In genomic region chr12:105721051-105721825, GRCh38 we compare ENCODE assay signal across 10 cellular contexts.
DNase-seq lines count a peak whose midpoint lies in the region; ATAC-seq, FAIRE-seq and TF ChIP-seq lines count a peak whose summit lies in the region.
"Had no signal": no experiment of that assay in that cellular context is flagged by ENCODE, and none has a peak within 500 bp of the region (broad histone marks: within the 10 kb centered on the region; RNA-seq: fewer than 3 reads in every experiment).

No MANE protein-coding gene starts in this region.

- TF ChIP-seq RAD21 in GM12878 (IDR thresholded peaks at IDR 0.05; ENCODE audit: insufficient read depth, low read depth, low read length) = no peak

- H3K4me1 ChIP-seq in HEK293 (ENCODE audit: control insufficient read depth, insufficient read depth, low read length) = no peaks in the 10 kb centered on the region
- peaks cover 17% of the 10 kb centered on the region for H3K4me1 ChIP-seq in MM.1S (ENCODE audit: low read length)
- H3K4me1 ChIP-seq in GM12878 (ENCODE audit: control insufficient read depth, insufficient read depth, low read length) = peaks cover 7% of the 10 kb centered on the region; the same call in 1 of the 2 replicates

- TF ChIP-seq CTCF in HEK293 (tag by site-specific recombination; IDR thresholded peaks at IDR 0.05) (no peak), MM.1S (IDR thresholded peaks at IDR 0.05; ENCODE audit: low read length) (no peak), GM12878 (IDR thresholded peaks at IDR 0.05 in 2 of 3, conservative IDR thresholded peaks at IDR 0.05 in 1 of 3; ENCODE audit: control insufficient read depth in 2 of 3, extremely low read depth in 1 of 3, insufficient read depth in 1 of 3, low read depth in 3 of 3, low read length in 3 of 3) (no peak), coronary artery (IDR thresholded peaks at IDR 0.05) (no peak)

- H3K9me3 ChIP-seq in HEK293 (ENCODE audit: control insufficient read depth, insufficient read depth, low read depth, low read length) (no peaks in the 10 kb centered on the region), MM.1S (replicated peaks; ENCODE audit: insufficient read depth, low read length) (no peaks in the 10 kb centered on the region), GM12878 (replicated peaks; ENCODE audit: control insufficient read depth, insufficient read depth, low read length) (no peaks in the 10 kb centered on the region)

- H4K20me1 ChIP-seq in MM.1S (ENCODE audit: insufficient read depth, low read length) (no peaks in the 10 kb centered on the region), GM12878 (ENCODE audit: control insufficient read depth, insufficient read depth) (no peaks in the 10 kb centered on the region)

- RAD21 ChIA-PET in GM12878 (lab: Charles Lee; ENCODE audit: unreplicated experiment) = no interaction called here

- intact Hi-C loops in GM12878 (cut with micrococcal nuclease; ENCODE audit: unreplicated experiment) = loop anchor here (1.0 kb wide), 2 partner anchors 44 to 352 kb away; no protein-coding TSS in a partner anchor

- no TSS peak for BruUV-seq in GM12878 (replicated peaks; lab: Mats Ljungman, UMichigan)

- ATAC-seq in GM18858 (IDR thresholded peaks at IDR 0.05; ENCODE audit: unreplicated experiment) (peak; percentile 65), GM12878 (peak; percentile 80), GM19324 (IDR thresholded peaks at IDR 0.05; ENCODE audit: low FRiP score, unreplicated experiment) (no peak)
- ATAC-seq: activated CD4-positive, CD25-positive, alpha-beta regulatory T cell treated with anti-CD3 and anti-CD28 coated beads, Interleukin-2, amount 50 U/mL, for 24 hours had no signal

- CTCF ChIA-PET in HEK293 (lab: Yijun Ruan, JAX) = interaction anchor here (2.1 kb wide), 1 partner anchor 15 kb away, joined by 9 read pairs; no protein-coding TSS in a partner anchor
- CTCF ChIA-PET in GM12878 (lab: Yijun Ruan, JAX) = interaction anchor here (0.6 kb wide), 1 partner anchor 15 kb away, joined by 3 read pairs; no protein-coding TSS in a partner anchor

- no peaks in the 10 kb centered on the region for H3K9me2 ChIP-seq in MM.1S (replicated peaks; ENCODE audit: insufficient read depth, low read length)

- H3K27ac ChIP-seq in HEK293 (ENCODE audit: extremely low read depth, low read depth, low read length) (no peak overlapping the region), MM.1S (ENCODE audit: low read length) (peak overlapping the region; percentile 48; the same call in 1 of the 2 replicates), GM12878 (ENCODE audit: control insufficient read depth, insufficient read depth) (no peak overlapping the region), coronary artery (no peak overlapping the region)

- no peak for TF ChIP-seq POLR2A in GM12878 (IDR thresholded peaks at IDR 0.05; ENCODE audit: low read depth, low read length)

- SMC1A ChIA-PET in GM12878 (lab: Charles Lee; ENCODE audit: uncharacterized antibody, unreplicated experiment) = interaction anchor here (0.8 to 0.9 kb wide), 3 partner anchors 12 to 48 kb away, joined by 3 to 4 read pairs (median 3); no protein-coding TSS in a partner anchor

- H3K79me2 ChIP-seq in MM.1S (ENCODE audit: low read length) (no peaks in the 10 kb centered on the region), GM12878 (ENCODE audit: control insufficient read depth, insufficient read depth, low read length) (no peaks in the 10 kb centered on the region)

- H3K36me3 ChIP-seq in HEK293 (ENCODE audit: control insufficient read depth in 2 of 2, insufficient read depth in 1 of 2, low read length in 2 of 2) = no peaks in the 10 kb centered on the region
- H3K36me3 ChIP-seq in MM.1S (replicated peaks; ENCODE audit: insufficient read depth, low read length) = no peaks in the 10 kb centered on the region
- H3K36me3 ChIP-seq in GM12878 (ENCODE audit: control insufficient read depth in 2 of 2, insufficient read depth in 2 of 2, low read length in 1 of 2) = no peaks in the 10 kb centered on the region

- DNase-seq in MM.1S (peak; percentile 63), GM12878 (ENCODE audit: low read depth, low spot score) (peak; percentile 38), coronary artery (ENCODE audit: low spot score) (no peak), anterior cingulate cortex (lab: John Stamatoyannopoulos, UW) (no peak)
- no peak for DNase-seq in activated CD4-positive, alpha-beta T cell treated with anti-CD3 and anti-CD28 coated beads, Interleukin-2, amount 50 U/mL, for 48 hours
- DNase-seq: stimulated activated CD4-positive, alpha-beta T cell treated with anti-CD3 and anti-CD28 coated beads, Interleukin-4, amount 100 ng/mL, for 4 hours had no signal

- peaks cover 12% of the 10 kb centered on the region for H3F3A ChIP-seq in MM.1S (ENCODE audit: insufficient read depth, low read length)

- FAIRE-seq in GM12878 (lab: Jason Lieb, UNC) = no peak

- POLR2A ChIA-PET in HEK293 (lab: Yijun Ruan, JAX) = no interaction called here
- POLR2A ChIA-PET in GM12878 (lab: Charles Lee) = no interaction called here

- H3K27me3 ChIP-seq in MM.1S (replicated peaks; ENCODE audit: insufficient read depth, low read length) (no peaks in the 10 kb centered on the region), GM12878 (replicated peaks in 1 of 2; ENCODE audit: control insufficient read depth in 2 of 2, insufficient read depth in 2 of 2, low read length in 1 of 2) (peaks cover 0 to 3% of the 10 kb centered on the region in 2 experiments; a peak in 2 of 4 replicates)

- H3K4me3 ChIP-seq in HEK293 (ENCODE audit: low read depth, low read length) (no peak overlapping the region), MM.1S (ENCODE audit: low read length) (peak overlapping the region; percentile 21; the same call in 1 of the 2 replicates), GM12878 (no peak overlapping the region), coronary artery (no peak overlapping the region)

- H3K4me2 ChIP-seq in MM.1S (ENCODE audit: low read depth, low read length) (peak overlapping the region; percentile 54), GM12878 (ENCODE audit: control insufficient read depth, insufficient read depth) (no peak overlapping the region; the same call in 1 of the 2 replicates)

- WGBS in GM12878 (ENCODE audit: insufficient coverage, insufficient replicate concordance, low lambda C conversion rate, missing lambda C conversion rate) = 0% methylated on average over 5 of the region's 5 CpGs

- no peak for TF ChIP-seq EP300 in GM12878 (IDR thresholded peaks at IDR 0.05; ENCODE audit: borderline replicate concordance in 1 of 2, control insufficient read depth in 1 of 2, low read depth in 2 of 2, low read length in 2 of 2)

- no peak overlapping the region; the same call in 1 of the 2 replicates for H3K9ac ChIP-seq in MM.1S (ENCODE audit: low read length)
- no peak overlapping the region for H3K9ac ChIP-seq in GM12878 (ENCODE audit: control insufficient read depth, insufficient read depth, low read length)

- in situ Hi-C loops in GM12878 (cut with MboI) = no loop called here

- H2AFZ ChIP-seq in MM.1S (ENCODE audit: low read length) (no peak overlapping the region), GM12878 (ENCODE audit: control insufficient read depth, low read depth, low read length) (no peak overlapping the region)

TF ChIP-seq in HEK293, 187 proteins besides CTCF, POLR2A, EP300 and RAD21:
- no peak for TF ChIP-seq ZNF645 (tag by site-specific recombination; IDR thresholded peaks at IDR 0.05)
- TF ChIP-seq ZNF350 (tag by site-specific recombination; IDR thresholded peaks at IDR 0.05) = no peak
- peak; percentile 62 for TF ChIP-seq SCRT2 (tag by site-specific recombination; IDR thresholded peaks at IDR 0.05)

TF ChIP-seq in GM12878, 131 proteins besides CTCF, POLR2A, EP300 and RAD21 (continues in another document):
- no peak for TF ChIP-seq TARDBP (IDR thresholded peaks at IDR 0.05; ENCODE audit: borderline replicate concordance)
- no peak for TF ChIP-seq FOS (IDR thresholded peaks at IDR 0.05; ENCODE audit: borderline replicate concordance, extremely low read depth, insufficient read length)
- TF ChIP-seq, protein P1, sequence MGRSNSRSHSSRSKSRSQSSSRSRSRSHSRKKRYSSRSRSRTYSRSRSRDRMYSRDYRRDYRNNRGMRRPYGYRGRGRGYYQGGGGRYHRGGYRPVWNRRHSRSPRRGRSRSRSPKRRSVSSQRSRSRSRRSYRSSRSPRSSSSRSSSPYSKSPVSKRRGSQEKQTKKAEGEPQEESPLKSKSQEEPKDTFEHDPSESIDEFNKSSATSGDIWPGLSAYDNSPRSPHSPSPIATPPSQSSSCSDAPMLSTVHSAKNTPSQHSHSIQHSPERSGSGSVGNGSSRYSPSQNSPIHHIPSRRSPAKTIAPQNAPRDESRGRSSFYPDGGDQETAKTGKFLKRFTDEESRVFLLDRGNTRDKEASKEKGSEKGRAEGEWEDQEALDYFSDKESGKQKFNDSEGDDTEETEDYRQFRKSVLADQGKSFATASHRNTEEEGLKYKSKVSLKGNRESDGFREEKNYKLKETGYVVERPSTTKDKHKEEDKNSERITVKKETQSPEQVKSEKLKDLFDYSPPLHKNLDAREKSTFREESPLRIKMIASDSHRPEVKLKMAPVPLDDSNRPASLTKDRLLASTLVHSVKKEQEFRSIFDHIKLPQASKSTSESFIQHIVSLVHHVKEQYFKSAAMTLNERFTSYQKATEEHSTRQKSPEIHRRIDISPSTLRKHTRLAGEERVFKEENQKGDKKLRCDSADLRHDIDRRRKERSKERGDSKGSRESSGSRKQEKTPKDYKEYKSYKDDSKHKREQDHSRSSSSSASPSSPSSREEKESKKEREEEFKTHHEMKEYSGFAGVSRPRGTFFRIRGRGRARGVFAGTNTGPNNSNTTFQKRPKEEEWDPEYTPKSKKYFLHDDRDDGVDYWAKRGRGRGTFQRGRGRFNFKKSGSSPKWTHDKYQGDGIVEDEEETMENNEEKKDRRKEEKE (IDR thresholded peaks at IDR 0.05) = no peak
- no peak for TF ChIP-seq KAT2A (conservative IDR thresholded peaks at IDR 0.05; ENCODE audit: control insufficient read depth, low read depth, low read length)
- no peak for TF ChIP-seq RAD51 (IDR thresholded peaks at IDR 0.05)
- TF ChIP-seq SMARCA5 (IDR thresholded peaks at IDR 0.05) = peak; percentile 36; the same call in 1 of the 2 replicates
- TF ChIP-seq MYC (IDR thresholded peaks at IDR 0.05; ENCODE audit: insufficient read depth, insufficient read length, insufficient replicate concordance, low read length, severe bottlenecking) = no peak
- TF ChIP-seq, protein P2, sequence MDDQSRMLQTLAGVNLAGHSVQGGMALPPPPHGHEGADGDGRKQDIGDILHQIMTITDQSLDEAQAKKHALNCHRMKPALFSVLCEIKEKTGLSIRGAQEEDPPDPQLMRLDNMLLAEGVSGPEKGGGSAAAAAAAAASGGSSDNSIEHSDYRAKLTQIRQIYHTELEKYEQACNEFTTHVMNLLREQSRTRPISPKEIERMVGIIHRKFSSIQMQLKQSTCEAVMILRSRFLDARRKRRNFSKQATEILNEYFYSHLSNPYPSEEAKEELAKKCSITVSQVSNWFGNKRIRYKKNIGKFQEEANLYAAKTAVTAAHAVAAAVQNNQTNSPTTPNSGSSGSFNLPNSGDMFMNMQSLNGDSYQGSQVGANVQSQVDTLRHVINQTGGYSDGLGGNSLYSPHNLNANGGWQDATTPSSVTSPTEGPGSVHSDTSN (IDR thresholded peaks at IDR 0.05; ENCODE audit: insufficient replicate concordance, low read depth, low read length) = no peak
- TF ChIP-seq MTA2 (IDR thresholded peaks at IDR 0.05; ENCODE audit: low read depth) = peak; percentile 70
- TF ChIP-seq HCFC1 (IDR thresholded peaks at IDR 0.05; ENCODE audit: low read length) = no peak
- TF ChIP-seq RBBP5 (conservative IDR thresholded peaks at IDR 0.05) = no peak

Comparison
In these comparisons a context has a peak if more than half of its experiments do, and no peak if none do; other contexts are left out.
1. DNase-seq: peak in MM.1S (single experiment) and GM12878 (single experiment); none in coronary artery (single experiment), activated CD4-positive, alpha-beta T cell treated with anti-CD3 and anti-CD28 coated beads, Interleukin-2, amount 50 U/mL, for 48 hours (0 of 2) and anterior cingulate cortex (0 of 58).